ENCODE assay signal across 9 cellular contexts in genomic region chr19:40567750-40568494, GRCh38. TPM values are rescaled to one million over a fixed set of nuclear protein-coding genes. Genes with fewer than 3 reads are reported as not detected.
DNase-seq lines count a peak whose midpoint lies in the region; ATAC-seq and TF ChIP-seq lines count a peak whose summit lies in the region.
"Had no signal": no experiment of that assay in that cellular context is flagged by ENCODE, and none has a peak within 500 bp of the region (broad histone marks: within the 10 kb centered on the region; RNA-seq: fewer than 3 reads in every experiment).

No MANE protein-coding gene starts in this region.

- TF ChIP-seq CTCF in CD8-positive, alpha-beta T cell (IDR thresholded peaks at IDR 0.05) = no peak
- TF ChIP-seq CTCF in RWPE2 (IDR thresholded peaks at IDR 0.05; ENCODE audit: poor library complexity, severe bottlenecking) (no peak), fibroblast of the aortic adventitia (IDR thresholded peaks at IDR 0.05; ENCODE audit: insufficient read depth, low read length) (no peak), GM13976 (IDR thresholded peaks at IDR 0.05; ENCODE audit: borderline replicate concordance, control extremely low read depth, extremely low read depth, insufficient read depth, missing control alignments) (no peak)

- DNase-seq in CD8-positive, alpha-beta T cell = no peak
- no peak for DNase-seq in RWPE2 (ENCODE audit: low spot score)
- no peak for DNase-seq in fibroblast of the aortic adventitia (ENCODE audit: low read depth)
- peak; percentile 56 for DNase-seq in retina
- DNase-seq in GM13976 (ENCODE audit: low spot score) = no peak
- DNase-seq in activated naive CD8-positive, alpha-beta T cell treated with anti-CD3 and anti-CD28 coated beads, Interleukin-2, amount 50 U/mL, for 24 hours = no peak
- no peak for DNase-seq in activated CD8-positive, alpha-beta memory T cell treated with anti-CD3 and anti-CD28 coated beads for 24 hours
- DNase-seq in activated T-cell treated with anti-CD3 and anti-CD28 coated beads, Interleukin-2, amount 50 U/mL, for 1 hour = no peak
- DNase-seq: activated gamma-delta T cell had no signal

- intact Hi-C loops in CD8-positive, alpha-beta T cell (cut with DNase I, micrococcal nuclease) = no loop called here

- no peaks in the 10 kb centered on the region for H3K36me3 ChIP-seq in CD8-positive, alpha-beta T cell (ENCODE audit: insufficient read depth, low read length)
- H3K36me3 ChIP-seq in RWPE2 (ENCODE audit: low read depth) = no peaks in the 10 kb centered on the region

- peak overlapping the region; percentile 5 for H3K4me3 Mint-ChIP-seq in CD8-positive, alpha-beta T cell
- no peak overlapping the region for H3K4me3 Mint-ChIP-seq in activated naive CD8-positive, alpha-beta T cell treated with anti-CD3 and anti-CD28 coated beads, Interleukin-2, amount 50 U/mL, for 24 hours

- CTCF ChIA-PET in CD8-positive, alpha-beta T cell (lab: Charles Lee) = interaction anchor here (1.0 kb wide), 1 partner anchor 67 kb away, joined by 3 read pairs; no protein-coding TSS in a partner anchor

- H3K9me3 ChIP-seq in CD8-positive, alpha-beta T cell (ENCODE audit: low read length) = no peaks in the 10 kb centered on the region
- H3K9me3 ChIP-seq in RWPE2 (ENCODE audit: severe bottlenecking) = no peaks in the 10 kb centered on the region

- H3K27ac Mint-ChIP-seq in CD8-positive, alpha-beta T cell = no peak overlapping the region
- H3K27ac Mint-ChIP-seq in activated naive CD8-positive, alpha-beta T cell treated with anti-CD3 and anti-CD28 coated beads, Interleukin-2, amount 50 U/mL, for 24 hours = no peak overlapping the region

- H3K9me3 Mint-ChIP-seq in CD8-positive, alpha-beta T cell = peaks cover 2% of the 10 kb centered on the region
- H3K9me3 Mint-ChIP-seq in activated naive CD8-positive, alpha-beta T cell treated with anti-CD3 and anti-CD28 coated beads, Interleukin-2, amount 50 U/mL, for 24 hours = peaks cover 4% of the 10 kb centered on the region

- peaks cover 14% of the 10 kb centered on the region for H3K27me3 ChIP-seq in CD8-positive, alpha-beta T cell (ENCODE audit: insufficient read depth, low read length)
- peaks cover 11% of the 10 kb centered on the region for H3K27me3 ChIP-seq in RWPE2 (ENCODE audit: insufficient read depth, poor library complexity, severe bottlenecking)

- in situ Hi-C loops in GM13976 (cut with MboI; ENCODE audit: low sequenced_read_pairs, unreplicated experiment) = no loop called here

- POLR2A ChIA-PET in CD8-positive, alpha-beta T cell (lab: Charles Lee) = no interaction called here

- H3K27me3 Mint-ChIP-seq in CD8-positive, alpha-beta T cell (ENCODE audit: low read depth) = peaks cover 26% of the 10 kb centered on the region
- H3K27me3 Mint-ChIP-seq in activated naive CD8-positive, alpha-beta T cell treated with anti-CD3 and anti-CD28 coated beads, Interleukin-2, amount 50 U/mL, for 24 hours = peaks cover 44% of the 10 kb centered on the region

- H3K4me1 Mint-ChIP-seq in CD8-positive, alpha-beta T cell (ENCODE audit: low read depth) = peaks cover 13% of the 10 kb centered on the region
- peaks cover 13% of the 10 kb centered on the region for H3K4me1 Mint-ChIP-seq in activated naive CD8-positive, alpha-beta T cell treated with anti-CD3 and anti-CD28 coated beads, Interleukin-2, amount 50 U/mL, for 24 hours

- no peaks in the 10 kb centered on the region for H3K36me3 Mint-ChIP-seq in CD8-positive, alpha-beta T cell
- H3K36me3 Mint-ChIP-seq in activated naive CD8-positive, alpha-beta T cell treated with anti-CD3 and anti-CD28 coated beads, Interleukin-2, amount 50 U/mL, for 24 hours (ENCODE audit: low read depth) = no peaks in the 10 kb centered on the region

- no peak for ATAC-seq in CD8-positive, alpha-beta T cell
- no peak for ATAC-seq in RWPE2 (ENCODE audit: low read depth)
- no peak for ATAC-seq in activated naive CD8-positive, alpha-beta T cell treated with anti-CD3 and anti-CD28 coated beads, Interleukin-2, amount 50 U/mL, for 24 hours

- no peak overlapping the region for H3K27ac ChIP-seq in CD8-positive, alpha-beta T cell (ENCODE audit: low read depth, low read length)
- H3K27ac ChIP-seq in RWPE2 (ENCODE audit: poor library complexity, severe bottlenecking) = no peak overlapping the region

- peak overlapping the region; percentile 8 for H3K4me3 ChIP-seq in CD8-positive, alpha-beta T cell (ENCODE audit: low read depth, low read length)
- H3K4me3 ChIP-seq in RWPE2 (ENCODE audit: severe bottlenecking) = peak overlapping the region; percentile 17
- H3K4me3 ChIP-seq in fibroblast of the aortic adventitia (ENCODE audit: low read depth, low read length) = peak overlapping the region; percentile 47

- peaks cover 18% of the 10 kb centered on the region for H3K4me1 ChIP-seq in CD8-positive, alpha-beta T cell (ENCODE audit: insufficient read depth, low read length)
- H3K4me1 ChIP-seq in RWPE2 (ENCODE audit: insufficient read depth, poor library complexity, severe bottlenecking) = no peaks in the 10 kb centered on the region

RNA-seq across cellular contexts. Expression of gene SHKBP1, which starts 8.8 kb away (rescaled TPM):
- total RNA-seq in CD8-positive, alpha-beta T cell = 10 to 100 TPM; 93.8 to 95.3 TPM
- total RNA-seq in fibroblast of the aortic adventitia (ENCODE audit: low replicate concordance) = 5.7 and 24.9 TPM in 2 replicates

RNA-seq across cellular contexts. Expression of gene LTBP4, which starts 33.2 kb away (rescaled TPM):
- 100 to 1,000 TPM in 1 of 2 experiments, 10 to 100 TPM in 1; 86.0 to 107 TPM for total RNA-seq in CD8-positive, alpha-beta T cell
- 31.5 and 38.9 TPM in 2 replicates for total RNA-seq in fibroblast of the aortic adventitia (ENCODE audit: low replicate concordance)
